1 cellular context compared by ENCODE assay signal in genomic region chr10:114767101-114767588, GRCh38.
TF ChIP-seq lines count a peak whose summit lies in the region.

No MANE protein-coding gene starts in this region.

TF ChIP-seq in H1, 55 proteins besides CTCF, POLR2A, EP300 and RAD21 (continued from another document):
- TF ChIP-seq NANOG (IDR thresholded peaks at IDR 0.05; ENCODE audit: insufficient read depth, low read depth, low read length, poor library complexity, severe bottlenecking), result no peak
- TF ChIP-seq TAF1 (IDR thresholded peaks at IDR 0.05; ENCODE audit: low read depth, low read length), result no peak
- no peak for TF ChIP-seq BCL11A (IDR thresholded peaks at IDR 0.05; ENCODE audit: low read depth in 2 of 2, low read length in 2 of 2)
